ENCODE assay signal across 11 cellular contexts in genomic region chr22:27895600-27895999, GRCh38. TPM values are rescaled to one million over a fixed set of nuclear protein-coding genes. Genes with fewer than 3 reads are reported as not detected.
DNase-seq lines count a peak whose midpoint lies in the region; ATAC-seq and TF ChIP-seq lines count a peak whose summit lies in the region.
"Had no signal": no experiment of that assay in that cellular context is flagged by ENCODE, and none has a peak within 500 bp of the region (broad histone marks: within the 10 kb centered on the region; RNA-seq: fewer than 3 reads in every experiment).

No MANE protein-coding gene starts in this region.

- H3K4me3 ChIP-seq in GM23248 (no peak overlapping the region), Peyer's patch (no peak overlapping the region)
- H3K4me3 ChIP-seq: breast epithelium, left ventricle myocardium inferior, psoas muscle had no signal

- no peak overlapping the region for H3K4me2 ChIP-seq in GM23248 (ENCODE audit: unreplicated experiment)

- H3K36me3 Mint-ChIP-seq in CD4-positive, alpha-beta T cell (ENCODE audit: low read depth) = peaks cover 89% of the 10 kb centered on the region
- peaks cover 51% of the 10 kb centered on the region for H3K36me3 Mint-ChIP-seq in Calu3 (ENCODE audit: insufficient read depth, unreplicated experiment)

- no peaks in the 10 kb centered on the region for H3F3A ChIP-seq in GM23248 (ENCODE audit: insufficient read depth)

- in situ Hi-C loops in GM23248 (cut with MboI) = no loop called here

- no peaks in the 10 kb centered on the region for H3K27me3 Mint-ChIP-seq in CD4-positive, alpha-beta T cell
- H3K27me3 Mint-ChIP-seq in Calu3 (ENCODE audit: unreplicated experiment) = no peaks in the 10 kb centered on the region

- ATAC-seq in CD4-positive, alpha-beta T cell (ENCODE audit: poor library complexity) = no peak
- ATAC-seq in GM18909 (IDR thresholded peaks at IDR 0.05; ENCODE audit: poor library complexity, unreplicated experiment) = peak; percentile 86
- peak; percentile 90 for ATAC-seq in GM21786 (IDR thresholded peaks at IDR 0.05; ENCODE audit: unreplicated experiment)
- ATAC-seq in HG03432 (IDR thresholded peaks at IDR 0.05; ENCODE audit: unreplicated experiment) = peak; percentile 95
- ATAC-seq: psoas muscle had no signal

- peaks cover 15% of the 10 kb centered on the region for H3K4me1 Mint-ChIP-seq in CD4-positive, alpha-beta T cell (ENCODE audit: low read depth)
- H3K4me1 Mint-ChIP-seq in Calu3 (ENCODE audit: low read depth, unreplicated experiment) = no peaks in the 10 kb centered on the region

- TF ChIP-seq POLR2A in Peyer's patch (IDR thresholded peaks at IDR 0.05) = no peak

- WGBS in GM23248 (ENCODE audit: low coverage in 1 of 2, low lambda C conversion rate in 2 of 2, missing lambda C conversion rate in 2 of 2), 2 experiments = 95 to 100% methylated on average over 4 of the region's 4 CpGs

- H3K27ac ChIP-seq in CD4-positive, alpha-beta T cell (ENCODE audit: low read depth, low read length) = no peak overlapping the region
- H3K27ac ChIP-seq in GM23248 (no peak overlapping the region), Peyer's patch (no peak overlapping the region)
- H3K27ac ChIP-seq: breast epithelium, left ventricle myocardium inferior, psoas muscle had no signal

- H3K27me3 ChIP-seq in CD4-positive, alpha-beta T cell (ENCODE audit: control insufficient read depth, insufficient read depth, low read length) = no peaks in the 10 kb centered on the region
- H3K27me3 ChIP-seq in GM23248 (replicated peaks; ENCODE audit: insufficient read depth) = no peaks in the 10 kb centered on the region
- no peaks in the 10 kb centered on the region for H3K27me3 ChIP-seq in Peyer's patch
- H3K27me3 ChIP-seq: breast epithelium had no signal

- peaks cover 73% of the 10 kb centered on the region for H3K36me3 ChIP-seq in GM23248 (ENCODE audit: low read depth)
- H3K36me3 ChIP-seq in Peyer's patch = peaks cover 0 to 72% (median 0%) of the 10 kb centered on the region in 3 donors

- POLR2A ChIA-PET in CD4-positive, alpha-beta T cell (lab: Charles Lee) = no interaction called here

- BruUV-seq in Calu3 (replicated peaks; lab: Mats Ljungman, UMichigan) = no TSS peak

- no peaks in the 10 kb centered on the region for H3K4me1 ChIP-seq in GM23248 (ENCODE audit: insufficient read depth)
- no peaks in the 10 kb centered on the region for H3K4me1 ChIP-seq in Peyer's patch
- H3K4me1 ChIP-seq: breast epithelium had no signal

- no peak for TF ChIP-seq CTCF in CD4-positive, alpha-beta T cell (IDR thresholded peaks at IDR 0.05)
- TF ChIP-seq CTCF in Calu3 (IDR thresholded peaks at IDR 0.05; ENCODE audit: unreplicated experiment) (no peak), Peyer's patch (IDR thresholded peaks at IDR 0.05) (no peak)

- no peaks in the 10 kb centered on the region for H3K9me2 ChIP-seq in GM23248 (ENCODE audit: insufficient read depth)

- H4K20me1 ChIP-seq in GM23248 (ENCODE audit: insufficient read depth) = no peaks in the 10 kb centered on the region; the same call in 1 of the 2 replicates

- CTCF ChIA-PET in CD4-positive, alpha-beta T cell (lab: Charles Lee) = no interaction called here
- CTCF ChIA-PET in Calu3 (lab: Charles Lee) = no interaction called here

- peak overlapping the region; percentile 24 for H3K27ac Mint-ChIP-seq in CD4-positive, alpha-beta T cell
- H3K27ac Mint-ChIP-seq in Calu3 (ENCODE audit: unreplicated experiment) = no peak overlapping the region

- no peaks in the 10 kb centered on the region for H3K9me3 Mint-ChIP-seq in CD4-positive, alpha-beta T cell
- H3K9me3 Mint-ChIP-seq in Calu3 (ENCODE audit: low read depth, unreplicated experiment) = no peaks in the 10 kb centered on the region

- H2AFZ ChIP-seq in GM23248 = no peak overlapping the region

- H3K79me2 ChIP-seq in GM23248 (ENCODE audit: insufficient read depth) = peaks cover 96% of the 10 kb centered on the region

- H3K4me3 Mint-ChIP-seq in CD4-positive, alpha-beta T cell = no peak overlapping the region
- H3K4me3 Mint-ChIP-seq in Calu3 (ENCODE audit: low read depth, unreplicated experiment) = no peak overlapping the region

- no peaks in the 10 kb centered on the region for H3K9me3 ChIP-seq in CD4-positive, alpha-beta T cell (ENCODE audit: control insufficient read depth, low read length)
- H3K9me3 ChIP-seq in GM23248 (ENCODE audit: low read depth) (no peaks in the 10 kb centered on the region), Peyer's patch (no peaks in the 10 kb centered on the region)
- H3K9me3 ChIP-seq: breast epithelium, left ventricle myocardium inferior, psoas muscle had no signal

- H3K9ac ChIP-seq in GM23248 = no peak overlapping the region

- intact Hi-C loops in CD4-positive, alpha-beta T cell (cut with DNase I, micrococcal nuclease) = no loop called here
- intact Hi-C loops in Calu3 (cut with micrococcal nuclease; ENCODE audit: unreplicated experiment) = loop anchor here (2.0 kb wide), 1 partner anchor 19 kb away; no protein-coding TSS in a partner anchor

- DNase-seq in CD4-positive, alpha-beta T cell = no peak
- no peak for DNase-seq in GM23248
- no peak for DNase-seq in Calu3
- no peak for DNase-seq in Peyer's patch
- no peak for DNase-seq in OCI-M1 (lab: John Stamatoyannopoulos, UW)
- DNase-seq: psoas muscle had no signal

RNA-seq across cellular contexts. Expression of gene PITPNB, which starts 23.5 kb away (rescaled TPM):
- 10 to 100 TPM; 37.6 to 38.7 TPM for total RNA-seq in CD4-positive, alpha-beta T cell
- 16.2 and 17.7 TPM in 2 replicates for total RNA-seq in GM23248 (2014; rRNA removed; shearing (Covaris generic))
- polyA plus RNA-seq in GM23248 (2016; fragmentation: Nextera tagmentation; extraction: Ambion mirVana) = 79.8 and 82.1 TPM in 2 replicates
- total RNA-seq in Calu3 (2022) (136 and 154 TPM in 2 replicates), Peyer's patch (10 to 100 TPM; 24.7 to 29.7 (median 28.2) TPM)
